8 cellular contexts compared by ENCODE assay signal in genomic region chr4:4860381-4860802, GRCh38. TPM values are rescaled to one million over a fixed set of nuclear protein-coding genes. Genes with fewer than 3 reads are reported as not detected.
DNase-seq lines count a peak whose midpoint lies in the region; TF ChIP-seq lines count a peak whose summit lies in the region.

No MANE protein-coding gene starts in this region.

- H3K4me3 ChIP-seq in WI38 (ENCODE audit: low read depth, low read length) (peak overlapping the region; percentile 73), right atrium auricular region (peak overlapping the region; percentile 51 to 69), skeletal muscle cell (ENCODE audit: low read depth, low read length) (peak overlapping the region; percentile 47)

- H3K27me3 Mint-ChIP-seq in T-helper 2 cell treated with Interferon-gamma antibody and Interleukin-4, amounts not matched to agents 5 μg/mL and 100 μg/mL, for 36 hours (ENCODE audit: low read depth), result peaks cover 82% of the 10 kb centered on the region

- peaks cover 2% of the 10 kb centered on the region for H3K36me3 Mint-ChIP-seq in T-helper 2 cell treated with Interferon-gamma antibody and Interleukin-4, amounts not matched to agents 5 μg/mL and 100 μg/mL, for 36 hours (ENCODE audit: low read depth)

- no peak for DNase-seq in T-helper 2 cell treated with Interferon-gamma antibody and Interleukin-4, amounts not matched to agents 5 μg/mL and 100 μg/mL, for 36 hours (ENCODE audit: low spot score)
- DNase-seq in T-helper 2 cell (no peak), right atrium auricular region (ENCODE audit: low spot score) (no peak), skeletal muscle cell (ENCODE audit: low read depth) (no peak), NCI-H1092 treated with DMSO at 0.1 percent for 48 hours (lab: John Stamatoyannopoulos, UW) (no peak), cerebellum (ENCODE audit: low spot score) (no peak)
- DNase-seq in stimulated activated CD4-positive, alpha-beta T cell treated with anti-CD3 and anti-CD28 coated beads, Interleukin-4, amount 100 ng/mL, for 1 hour, result no peak

- peaks cover 7% of the 10 kb centered on the region for H3K4me1 Mint-ChIP-seq in T-helper 2 cell treated with Interferon-gamma antibody and Interleukin-4, amounts not matched to agents 5 μg/mL and 100 μg/mL, for 36 hours (ENCODE audit: low read depth)

- TF ChIP-seq CTCF in WI38 (IDR thresholded peaks at IDR 0.05; ENCODE audit: low read depth, low read length) (no peak), right atrium auricular region (IDR thresholded peaks at IDR 0.05) (no peak)

- peaks cover 54 to 64% of the 10 kb centered on the region in 2 donors for H3K27me3 ChIP-seq in right atrium auricular region

- peak overlapping the region; percentile 48 to 75 for H3K27ac ChIP-seq in right atrium auricular region

- H3K9me3 Mint-ChIP-seq in T-helper 2 cell treated with Interferon-gamma antibody and Interleukin-4, amounts not matched to agents 5 μg/mL and 100 μg/mL, for 36 hours, result no peaks in the 10 kb centered on the region

- no peaks in the 10 kb centered on the region for H3K9me3 ChIP-seq in right atrium auricular region

- peaks cover 0 to 49% of the 10 kb centered on the region in 2 donors for H3K4me1 ChIP-seq in right atrium auricular region

- H3K27ac Mint-ChIP-seq in T-helper 2 cell treated with Interferon-gamma antibody and Interleukin-4, amounts not matched to agents 5 μg/mL and 100 μg/mL, for 36 hours, result peak overlapping the region; percentile 5

- no peaks in the 10 kb centered on the region for H3K36me3 ChIP-seq in right atrium auricular region

- H3K4me3 Mint-ChIP-seq in T-helper 2 cell treated with Interferon-gamma antibody and Interleukin-4, amounts not matched to agents 5 μg/mL and 100 μg/mL, for 36 hours, result peak overlapping the region; percentile 65

RNA-seq across cellular contexts. Expression of gene MSX1, which starts 0.9 kb away (rescaled TPM):
- total RNA-seq in right atrium auricular region (1 to 10 TPM; 1.4 to 2.9 TPM), cerebellum (6.7 TPM)
